In the genomic region with DNA sequence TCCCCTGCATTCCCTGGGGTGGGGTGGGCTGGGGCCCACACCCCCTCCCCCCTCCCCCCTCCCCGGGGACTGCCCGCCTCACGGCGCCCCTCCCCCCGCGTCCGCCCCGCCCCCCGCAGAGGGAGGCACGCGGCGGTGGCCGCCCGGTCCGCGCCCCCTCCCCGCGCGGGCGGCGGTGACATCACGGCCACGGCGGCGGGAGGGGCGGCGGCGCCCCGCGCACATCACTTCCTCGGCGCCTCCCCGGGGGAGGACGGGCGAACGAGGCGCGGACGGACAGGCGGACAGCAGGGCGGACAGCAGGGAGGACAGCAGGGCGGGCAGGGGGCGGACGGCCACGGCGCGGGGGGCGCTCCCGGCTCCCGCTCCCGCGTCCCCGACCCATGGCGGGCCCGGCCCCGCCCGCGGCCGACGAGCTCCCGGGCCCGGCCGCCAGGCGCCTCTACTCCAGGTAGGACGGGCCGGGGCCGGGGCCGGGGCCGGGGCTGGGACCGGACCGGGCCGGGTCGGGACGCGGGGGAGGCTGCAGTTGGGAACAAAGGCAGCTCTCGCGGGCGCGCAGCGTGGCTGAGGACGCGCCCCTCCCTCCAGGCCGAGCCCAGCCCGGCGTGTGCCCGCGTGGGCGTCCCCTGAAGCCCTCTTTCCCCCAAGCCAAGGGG, we compare ENCODE assay signal across 8 cellular contexts. TPM values are rescaled to one million over a fixed set of nuclear protein-coding genes. Genes with fewer than 3 reads are reported as not detected.
DNase-seq lines count a peak whose midpoint lies in the region; ATAC-seq and TF ChIP-seq lines count a peak whose summit lies in the region.

A gene with protein sequence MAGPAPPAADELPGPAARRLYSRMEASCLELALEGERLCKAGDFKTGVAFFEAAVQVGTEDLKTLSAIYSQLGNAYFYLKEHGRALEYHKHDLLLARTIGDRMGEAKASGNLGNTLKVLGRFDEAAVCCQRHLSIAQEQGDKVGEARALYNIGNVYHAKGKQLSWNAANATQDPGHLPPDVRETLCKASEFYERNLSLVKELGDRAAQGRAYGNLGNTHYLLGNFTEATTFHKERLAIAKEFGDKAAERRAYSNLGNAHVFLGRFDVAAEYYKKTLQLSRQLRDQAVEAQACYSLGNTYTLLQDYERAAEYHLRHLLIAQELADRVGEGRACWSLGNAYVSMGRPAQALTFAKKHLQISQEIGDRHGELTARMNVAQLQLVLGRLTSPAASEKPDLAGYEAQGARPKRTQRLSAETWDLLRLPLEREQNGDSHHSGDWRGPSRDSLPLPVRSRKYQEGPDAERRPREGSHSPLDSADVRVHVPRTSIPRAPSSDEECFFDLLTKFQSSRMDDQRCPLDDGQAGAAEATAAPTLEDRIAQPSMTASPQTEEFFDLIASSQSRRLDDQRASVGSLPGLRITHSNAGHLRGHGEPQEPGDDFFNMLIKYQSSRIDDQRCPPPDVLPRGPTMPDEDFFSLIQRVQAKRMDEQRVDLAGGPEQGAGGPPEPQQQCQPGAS (plus strand): TSS at position 227 of the 659 bp plus-strand sequence. CDS start 157 bp downstream, at position 384.

- 0 to 1% methylated on average over 59 to 80 of the region's 88 CpGs for WGBS in heart right ventricle, 2 donors

- H3K79me2 ChIP-seq in parathyroid adenoma: no peaks in the 10 kb centered on the region

- ATAC-seq in heart right ventricle (peak; percentile 2 to 54 (median 27)), HG02759 (IDR thresholded peaks at IDR 0.05; ENCODE audit: unreplicated experiment) (no peak), HG03439 (IDR thresholded peaks at IDR 0.05; ENCODE audit: unreplicated experiment) (no peak), GM18861 (IDR thresholded peaks at IDR 0.05; ENCODE audit: unreplicated experiment) (no peak)

- DNase-seq in GM13976 (ENCODE audit: low spot score): peak; percentile 67
- peak; percentile 62 for DNase-seq in RPMI8226
- DNase-seq in amygdala (lab: John Stamatoyannopoulos, UW): peak in 30 of 56 donors; percentile 6 to 78 (median 39)
- DNase-seq in heart right ventricle: peak; percentile 66 to 73

- intact Hi-C loops in heart right ventricle (cut with DNase I): loop anchor here in 1 of 10 donors (5.0 kb wide), 1 partner anchor 35 kb away; the partner anchor contains the start of gene DNLZ

- peaks cover 0 to 9% (median 0%) of the 10 kb centered on the region in 9 donors for H3K36me3 ChIP-seq in heart right ventricle
- H3K36me3 ChIP-seq in parathyroid adenoma (ENCODE audit: control insufficient read depth, insufficient read depth, low read length): no peaks in the 10 kb centered on the region

- TF ChIP-seq CTCF in GM13976 (IDR thresholded peaks at IDR 0.05; ENCODE audit: borderline replicate concordance, control extremely low read depth, extremely low read depth, insufficient read depth, missing control alignments) (no peak), heart right ventricle (IDR thresholded peaks at IDR 0.05) (no peak), parathyroid adenoma (IDR thresholded peaks at IDR 0.05) (no peak)

- H3K9me3 ChIP-seq in heart right ventricle (no peaks in the 10 kb centered on the region), parathyroid adenoma (ENCODE audit: control insufficient read depth, low read length) (no peaks in the 10 kb centered on the region)

- peak within 1 kb of the TSS; percentile 66 for H2AFZ ChIP-seq in parathyroid adenoma

- H3K27ac ChIP-seq in heart right ventricle (peak within 1 kb of the TSS; percentile 18 to 86 (median 83)), parathyroid adenoma (no peak within 1 kb of the TSS)

- H3K4me2 ChIP-seq in parathyroid adenoma (ENCODE audit: low read length): peak within 1 kb of the TSS; percentile 87

- H3K27me3 ChIP-seq in heart right ventricle (peaks cover 0 to 23% (median 0%) of the 10 kb centered on the region in 7 donors), parathyroid adenoma (ENCODE audit: control insufficient read depth, insufficient read depth, low read length) (no peaks in the 10 kb centered on the region)

- H3K4me3 ChIP-seq in heart right ventricle (peak within 1 kb of the TSS; percentile 55 to 91 (median 74)), parathyroid adenoma (ENCODE audit: low read depth, low read length) (peak within 1 kb of the TSS; percentile 38)

- no peak within 1 kb of the TSS for H3K9ac ChIP-seq in parathyroid adenoma

- H3K4me1 ChIP-seq in heart right ventricle (peaks cover 24 to 56% (median 39%) of the 10 kb centered on the region in 9 donors), parathyroid adenoma (no peaks in the 10 kb centered on the region)

- in situ Hi-C loops in GM13976 (cut with MboI; ENCODE audit: low sequenced_read_pairs, unreplicated experiment): no loop called here

RNA-seq across cellular contexts. Expression of the gene that starts here (rescaled TPM):
- total RNA-seq in heart right ventricle: 10 to 100 TPM; 19.4 to 50.2 (median 24.8) TPM
- polyA plus RNA-seq in heart right ventricle: 10 to 100 TPM; 26.2 to 87.8 TPM

Comparison
In these comparisons a context has a peak if more than half of its experiments do, and no peak if none do; other contexts are left out.
1. ATAC-seq: peak in heart right ventricle (8 of 8); none in HG02759 (single experiment), HG03439 (single experiment) and GM18861 (single experiment).
2. Peak in every context shown above with its lines, with median percentiles within 50 percentile points of each other: DNase-seq.